32 cellular contexts compared by ENCODE assay signal in genomic region chr22:24801906-24802504, GRCh38. TPM values are rescaled to one million over a fixed set of nuclear protein-coding genes. Genes with fewer than 3 reads are reported as not detected.
A peak's percentile ranks its signal among the peaks of the same experiment; 100 is the strongest.
DNase-seq lines count a peak whose midpoint lies in the region; ATAC-seq and TF ChIP-seq lines count a peak whose summit lies in the region.
"Had no signal": no experiment of that assay in that cellular context is flagged by ENCODE, and none has a peak within 500 bp of the region (broad histone marks: within the 10 kb centered on the region; RNA-seq: fewer than 3 reads in every experiment).

No MANE protein-coding gene starts in this region.

- H3K4me3 ChIP-seq in KMS-11 (IDR thresholded peaks at IDR 0.05; ENCODE audit: insufficient read depth, low read depth, low read length) (no peak overlapping the region), PC-3 (ENCODE audit: low read length) (no peak overlapping the region), MM.1S (ENCODE audit: low read length) (no peak overlapping the region)
- H3K4me3 ChIP-seq: cardiac muscle cell, coronary artery, GM12878, skin epidermis, vagina had no signal

- TF ChIP-seq CTCF in KMS-11 (conservative IDR thresholded peaks at IDR 0.05; ENCODE audit: low read depth, low read length) (no peak), PC-3 (conservative IDR thresholded peaks at IDR 0.05; ENCODE audit: low read depth, low read length) (no peak), MM.1S (IDR thresholded peaks at IDR 0.05; ENCODE audit: low read length) (no peak)

- CTCF ChIA-PET in PC-3 (lab: Charles Lee): interaction anchor here (0.6 kb wide), 1 partner anchor 8 kb away, joined by 3 read pairs; no protein-coding TSS in a partner anchor

- no peak overlapping the region for H2AFZ ChIP-seq in KMS-11 (ENCODE audit: low read depth)
- H2AFZ ChIP-seq in PC-3 (ENCODE audit: low read length): no peak overlapping the region
- no peak overlapping the region for H2AFZ ChIP-seq in MM.1S (ENCODE audit: low read length)

- H3K4me1 Mint-ChIP-seq in activated T-helper 2 cell treated with anti-CD3 and anti-CD28 coated beads, Interferon-gamma antibody, Interleukin-2, Interleukin-4, amounts not matched to agents 10 μg/mL and 5 μg/mL and 100 μg/mL, durations not matched to agents 14 hours and 24 hours and 36 hours (ENCODE audit: low read depth): peaks cover 17% of the 10 kb centered on the region
- H3K4me1 Mint-ChIP-seq in stimulated activated effector memory CD8-positive, alpha-beta T cell treated with anti-CD3 and anti-CD28 coated beads, Interleukin-12 subunit alpha, Interleukin-12 subunit beta, amount 100 ng/mL, for 72 hours: peaks cover 23% of the 10 kb centered on the region
- H3K4me1 Mint-ChIP-seq: activated naive CD8-positive, alpha-beta T cell treated with anti-CD3 and anti-CD28 coated beads for 36 hours had no signal

- H3K36me3 Mint-ChIP-seq in activated T-helper 2 cell treated with anti-CD3 and anti-CD28 coated beads, Interferon-gamma antibody, Interleukin-2, Interleukin-4, amounts not matched to agents 10 μg/mL and 5 μg/mL and 100 μg/mL, durations not matched to agents 14 hours and 24 hours and 36 hours (ENCODE audit: low read depth): no peaks in the 10 kb centered on the region
- no peaks in the 10 kb centered on the region for H3K36me3 Mint-ChIP-seq in stimulated activated effector memory CD8-positive, alpha-beta T cell treated with anti-CD3 and anti-CD28 coated beads, Interleukin-12 subunit alpha, Interleukin-12 subunit beta, amount 100 ng/mL, for 72 hours
- H3K36me3 Mint-ChIP-seq: activated naive CD8-positive, alpha-beta T cell treated with anti-CD3 and anti-CD28 coated beads for 36 hours; naive thymus-derived CD4-positive, alpha-beta T cell had no signal

- H3K27ac ChIP-seq in KMS-11 (peak overlapping the region; percentile 38; the same call in 1 of the 2 replicates), PC-3 (ENCODE audit: low read length) (no peak overlapping the region), MM.1S (ENCODE audit: low read length) (no peak overlapping the region)
- H3K27ac ChIP-seq: C4-2B, cardiac muscle cell, coronary artery, skin epidermis, vagina had no signal

- H3K4me2 ChIP-seq in KMS-11 (peak overlapping the region; percentile 58), PC-3 (ENCODE audit: low read length) (no peak overlapping the region), MM.1S (ENCODE audit: low read depth, low read length) (no peak overlapping the region)

- DNase-seq in stimulated activated CD4-positive, alpha-beta T cell treated with anti-CD3 and anti-CD28 coated beads, Interleukin-12 subunit alpha, Interleukin-12 subunit beta, amount 100 ng/mL, for 48 hours (ENCODE audit: low read depth in 2 of 3, low spot score in 1 of 3): peak; percentile 3 to 21 (median 14)
- no peak for DNase-seq in stimulated activated CD4-positive, alpha-beta T cell treated with anti-CD3 and anti-CD28 coated beads, Interleukin-12 subunit alpha, Interleukin-12 subunit beta, amount 100 ng/mL, for 4 hours
- peak; percentile 24 for DNase-seq in activated T-helper 2 cell treated with anti-CD3 and anti-CD28 coated beads, Interferon-gamma antibody, Interleukin-2, Interleukin-4, amounts not matched to agents 10 μg/mL and 5 μg/mL and 100 μg/mL, durations not matched to agents 14 hours and 24 hours and 36 hours (ENCODE audit: low spot score)
- DNase-seq in stimulated activated effector memory CD8-positive, alpha-beta T cell treated with anti-CD3 and anti-CD28 coated beads, Interleukin-12 subunit alpha, Interleukin-12 subunit beta, amount 100 ng/mL, for 72 hours (ENCODE audit: low spot score in 2 of 2): no peak
- no peak for DNase-seq in PC-3
- DNase-seq in MM.1S: no peak
- DNase-seq in cortex of kidney (lab: John Stamatoyannopoulos, UW): no peak
- DNase-seq: activated naive CD8-positive, alpha-beta T cell treated with anti-CD3 and anti-CD28 coated beads for 36 hours; activated T-cell treated with anti-CD3 and anti-CD28 coated beads, Interleukin-2, amount 50 U/mL, for 1 hour; aorta; effector memory CD8-positive, alpha-beta T cell; Kasumi-1; kidney; midbrain; MV-4-11; NCI-H1436 treated with DMSO at 0.1 percent for 48 hours; NCI-H2107; NCI-H446 treated with DMSO at 0.1 percent for 48 hours; stimulated activated naive CD4-positive, alpha-beta T cell treated with Interleukin-2 at 50 U/mL for 16 hours had no signal

- H3K4me1 ChIP-seq in KMS-11 (ENCODE audit: low read depth, poor library complexity, severe bottlenecking) (peaks cover 20% of the 10 kb centered on the region), PC-3 (ENCODE audit: insufficient read depth, low read length) (no peaks in the 10 kb centered on the region), MM.1S (ENCODE audit: low read length) (no peaks in the 10 kb centered on the region)

- H3K27ac Mint-ChIP-seq in activated T-helper 2 cell treated with anti-CD3 and anti-CD28 coated beads, Interferon-gamma antibody, Interleukin-2, Interleukin-4, amounts not matched to agents 10 μg/mL and 5 μg/mL and 100 μg/mL, durations not matched to agents 14 hours and 24 hours and 36 hours: peak overlapping the region; percentile 51
- H3K27ac Mint-ChIP-seq in stimulated activated effector memory CD8-positive, alpha-beta T cell treated with anti-CD3 and anti-CD28 coated beads, Interleukin-12 subunit alpha, Interleukin-12 subunit beta, amount 100 ng/mL, for 72 hours: no peak overlapping the region
- H3K27ac Mint-ChIP-seq: activated naive CD8-positive, alpha-beta T cell treated with anti-CD3 and anti-CD28 coated beads for 36 hours had no signal

- POLR2A ChIA-PET in PC-3 (lab: Charles Lee; ENCODE audit: unreplicated experiment): no interaction called here

- no peaks in the 10 kb centered on the region for H3K27me3 ChIP-seq in KMS-11 (ENCODE audit: insufficient read depth, low read depth)
- no peaks in the 10 kb centered on the region for H3K27me3 ChIP-seq in PC-3 (ENCODE audit: low read length)
- H3K27me3 ChIP-seq in MM.1S (replicated peaks; ENCODE audit: insufficient read depth, low read length): peaks cover 14% of the 10 kb centered on the region; the same call in 1 of the 2 replicates
- H3K27me3 ChIP-seq: vagina had no signal

- intact Hi-C loops in activated T-helper 2 cell treated with anti-CD3 and anti-CD28 coated beads, Interferon-gamma antibody, Interleukin-2, Interleukin-4, amounts not matched to agents 10 μg/mL and 5 μg/mL and 100 μg/mL, durations not matched to agents 14 hours and 24 hours and 36 hours (cut with micrococcal nuclease): loop anchor here (10.0 kb wide), 1 partner anchor 603 kb away; no protein-coding TSS in a partner anchor
- intact Hi-C loops in PC-3 (cut with micrococcal nuclease): no loop called here

- no peaks in the 10 kb centered on the region for H3K9me3 Mint-ChIP-seq in activated T-helper 2 cell treated with anti-CD3 and anti-CD28 coated beads, Interferon-gamma antibody, Interleukin-2, Interleukin-4, amounts not matched to agents 10 μg/mL and 5 μg/mL and 100 μg/mL, durations not matched to agents 14 hours and 24 hours and 36 hours
- no peaks in the 10 kb centered on the region for H3K9me3 Mint-ChIP-seq in stimulated activated effector memory CD8-positive, alpha-beta T cell treated with anti-CD3 and anti-CD28 coated beads, Interleukin-12 subunit alpha, Interleukin-12 subunit beta, amount 100 ng/mL, for 72 hours
- H3K9me3 Mint-ChIP-seq: activated naive CD8-positive, alpha-beta T cell treated with anti-CD3 and anti-CD28 coated beads for 36 hours; effector memory CD8-positive, alpha-beta T cell had no signal

- H3K4me3 Mint-ChIP-seq in activated T-helper 2 cell treated with anti-CD3 and anti-CD28 coated beads, Interferon-gamma antibody, Interleukin-2, Interleukin-4, amounts not matched to agents 10 μg/mL and 5 μg/mL and 100 μg/mL, durations not matched to agents 14 hours and 24 hours and 36 hours (ENCODE audit: low read depth): no peak overlapping the region
- H3K4me3 Mint-ChIP-seq in stimulated activated effector memory CD8-positive, alpha-beta T cell treated with anti-CD3 and anti-CD28 coated beads, Interleukin-12 subunit alpha, Interleukin-12 subunit beta, amount 100 ng/mL, for 72 hours: peak overlapping the region; percentile 23
- H3K4me3 Mint-ChIP-seq: activated naive CD8-positive, alpha-beta T cell treated with anti-CD3 and anti-CD28 coated beads for 36 hours; effector memory CD8-positive, alpha-beta T cell had no signal

- H3K9me3 ChIP-seq in PC-3 (ENCODE audit: low read length) (no peaks in the 10 kb centered on the region), MM.1S (replicated peaks; ENCODE audit: insufficient read depth, low read length) (no peaks in the 10 kb centered on the region)
- H3K9me3 ChIP-seq: vagina had no signal

- H3K9me2 ChIP-seq in PC-3 (replicated peaks; ENCODE audit: low read length): no peaks in the 10 kb centered on the region
- no peaks in the 10 kb centered on the region for H3K9me2 ChIP-seq in MM.1S (replicated peaks; ENCODE audit: insufficient read depth, low read length)

- no peaks in the 10 kb centered on the region for H3K79me2 ChIP-seq in KMS-11 (ENCODE audit: insufficient read depth, low read depth)
- no peaks in the 10 kb centered on the region for H3K79me2 ChIP-seq in PC-3 (ENCODE audit: low read length)
- no peaks in the 10 kb centered on the region for H3K79me2 ChIP-seq in MM.1S (ENCODE audit: low read length)

- peaks cover 9% of the 10 kb centered on the region for H3K27me3 Mint-ChIP-seq in activated T-helper 2 cell treated with anti-CD3 and anti-CD28 coated beads, Interferon-gamma antibody, Interleukin-2, Interleukin-4, amounts not matched to agents 10 μg/mL and 5 μg/mL and 100 μg/mL, durations not matched to agents 14 hours and 24 hours and 36 hours (ENCODE audit: low read depth)
- H3K27me3 Mint-ChIP-seq: effector memory CD8-positive, alpha-beta T cell; naive thymus-derived CD4-positive, alpha-beta T cell had no signal

- no peaks in the 10 kb centered on the region for H3K36me3 ChIP-seq in KMS-11 (ENCODE audit: insufficient read depth)
- no peaks in the 10 kb centered on the region for H3K36me3 ChIP-seq in PC-3 (ENCODE audit: low read depth, low read length)
- no peaks in the 10 kb centered on the region for H3K36me3 ChIP-seq in MM.1S (replicated peaks; ENCODE audit: insufficient read depth, low read length)
- H3K36me3 ChIP-seq: cardiac muscle cell, vagina had no signal

- H3K9ac ChIP-seq in KMS-11: no peak overlapping the region
- no peak overlapping the region for H3K9ac ChIP-seq in PC-3 (ENCODE audit: low read length)
- H3K9ac ChIP-seq in MM.1S (ENCODE audit: low read length): no peak overlapping the region

- no peaks in the 10 kb centered on the region for H3F3A ChIP-seq in PC-3 (ENCODE audit: low read length, unreplicated experiment)
- 0 out of 2 replicates have a peak, but pooled peaks cover 5% of the 10 kb centered on the region for H3F3A ChIP-seq in MM.1S (ENCODE audit: insufficient read depth, low read length)

- no peaks in the 10 kb centered on the region for H4K20me1 ChIP-seq in KMS-11 (ENCODE audit: insufficient read depth)
- no peaks in the 10 kb centered on the region for H4K20me1 ChIP-seq in PC-3 (ENCODE audit: low read length)
- no peaks in the 10 kb centered on the region for H4K20me1 ChIP-seq in MM.1S (ENCODE audit: insufficient read depth, low read length)

- ATAC-seq in stimulated activated effector memory CD8-positive, alpha-beta T cell treated with anti-CD3 and anti-CD28 coated beads, Interleukin-12 subunit alpha, Interleukin-12 subunit beta, amount 100 ng/mL, for 72 hours: peak; percentile 59
- ATAC-seq in PC-3: no peak
- ATAC-seq: effector memory CD8-positive, alpha-beta T cell; naive thymus-derived CD4-positive, alpha-beta T cell; Right ventricle myocardium inferior had no signal

- BruUV-seq in PC-3 (replicated peaks; lab: Mats Ljungman, UMichigan): no TSS peak

RNA-seq across cellular contexts. Expression of gene SGSM1, which starts 4.0 kb away (rescaled TPM):
- 0.07 TPM in 1 of 2 replicates, not detected in the other for total RNA-seq in activated T-helper 2 cell treated with anti-CD3 and anti-CD28 coated beads, Interferon-gamma antibody, Interleukin-2, Interleukin-4, amounts not matched to agents 10 μg/mL and 5 μg/mL and 100 μg/mL, durations not matched to agents 14 hours and 24 hours and 36 hours
- total RNA-seq in PC-3 (2014; rRNA removed): 0.29 and 0.35 TPM in 2 replicates
- total RNA-seq: fibroblast of villous mesenchyme, GM12878, renal cortical epithelial cell had no signal

RNA-seq across cellular contexts. Expression of gene PIWIL3, which starts 27.5 kb away (rescaled TPM):
- not detected in 2 replicates for total RNA-seq in activated T-helper 2 cell treated with anti-CD3 and anti-CD28 coated beads, Interferon-gamma antibody, Interleukin-2, Interleukin-4, amounts not matched to agents 10 μg/mL and 5 μg/mL and 100 μg/mL, durations not matched to agents 14 hours and 24 hours and 36 hours
- not detected in 2 replicates for total RNA-seq in PC-3 (2014; rRNA removed)
- total RNA-seq: activated naive CD8-positive, alpha-beta T cell treated with anti-CD3 and anti-CD28 coated beads for 36 hours; aorta; cardiac muscle cell; fibroblast of villous mesenchyme; kidney; naive thymus-derived CD4-positive, alpha-beta T cell; omental fat pad; renal cortical epithelial cell; Right ventricle myocardium inferior; temporal lobe; vagina had no signal

Comparison
In these comparisons a context has a peak if more than half of its experiments do, and no peak if none do; other contexts are left out.
1. DNase-seq: peak in stimulated activated CD4-positive, alpha-beta T cell treated with anti-CD3 and anti-CD28 coated beads, Interleukin-12 subunit alpha, Interleukin-12 subunit beta, amount 100 ng/mL, for 48 hours (3 of 3) and activated T-helper 2 cell treated with anti-CD3 and anti-CD28 coated beads, Interferon-gamma antibody, Interleukin-2, Interleukin-4, amounts not matched to agents 10 μg/mL and 5 μg/mL and 100 μg/mL, durations not matched to agents 14 hours and 24 hours and 36 hours (single experiment); none in stimulated activated CD4-positive, alpha-beta T cell treated with anti-CD3 and anti-CD28 coated beads, Interleukin-12 subunit alpha, Interleukin-12 subunit beta, amount 100 ng/mL, for 4 hours (single experiment), stimulated activated effector memory CD8-positive, alpha-beta T cell treated with anti-CD3 and anti-CD28 coated beads, Interleukin-12 subunit alpha, Interleukin-12 subunit beta, amount 100 ng/mL, for 72 hours (0 of 2), PC-3 (single experiment), MM.1S (single experiment) and cortex of kidney (single experiment).